6 cellular contexts compared by ENCODE assay signal in genomic region chr3:139182143-139182542, GRCh38.
"Had no signal": no experiment of that assay in that cellular context is flagged by ENCODE, and none has a peak within 500 bp of the region (broad histone marks: within the 10 kb centered on the region; RNA-seq: fewer than 3 reads in every experiment).

No MANE protein-coding gene starts in this region.

- DNase-seq: GM23248, GOT3, H7, H9, HCEC 1CT, HFFc6 had no signal
